In the genomic region with DNA sequence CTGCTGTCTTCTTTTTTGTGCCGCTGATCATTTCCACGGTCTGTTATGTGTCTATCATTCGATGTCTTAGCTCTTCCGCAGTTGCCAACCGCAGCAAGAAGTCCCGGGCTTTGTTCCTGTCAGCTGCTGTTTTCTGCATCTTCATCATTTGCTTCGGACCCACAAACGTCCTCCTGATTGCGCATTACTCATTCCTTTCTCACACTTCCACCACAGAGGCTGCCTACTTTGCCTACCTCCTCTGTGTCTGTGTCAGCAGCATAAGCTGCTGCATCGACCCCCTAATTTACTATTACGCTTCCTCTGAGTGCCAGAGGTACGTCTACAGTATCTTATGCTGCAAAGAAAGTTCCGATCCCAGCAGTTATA, we compare ENCODE assay signal across 1 cellular context.
TF ChIP-seq lines count a peak whose summit lies in the region.

No MANE protein-coding gene starts in this region.

TF ChIP-seq in GM12878, 131 proteins besides CTCF, POLR2A, EP300 and RAD21 (continued from another document and continues in another):
- TF ChIP-seq, protein P1, sequence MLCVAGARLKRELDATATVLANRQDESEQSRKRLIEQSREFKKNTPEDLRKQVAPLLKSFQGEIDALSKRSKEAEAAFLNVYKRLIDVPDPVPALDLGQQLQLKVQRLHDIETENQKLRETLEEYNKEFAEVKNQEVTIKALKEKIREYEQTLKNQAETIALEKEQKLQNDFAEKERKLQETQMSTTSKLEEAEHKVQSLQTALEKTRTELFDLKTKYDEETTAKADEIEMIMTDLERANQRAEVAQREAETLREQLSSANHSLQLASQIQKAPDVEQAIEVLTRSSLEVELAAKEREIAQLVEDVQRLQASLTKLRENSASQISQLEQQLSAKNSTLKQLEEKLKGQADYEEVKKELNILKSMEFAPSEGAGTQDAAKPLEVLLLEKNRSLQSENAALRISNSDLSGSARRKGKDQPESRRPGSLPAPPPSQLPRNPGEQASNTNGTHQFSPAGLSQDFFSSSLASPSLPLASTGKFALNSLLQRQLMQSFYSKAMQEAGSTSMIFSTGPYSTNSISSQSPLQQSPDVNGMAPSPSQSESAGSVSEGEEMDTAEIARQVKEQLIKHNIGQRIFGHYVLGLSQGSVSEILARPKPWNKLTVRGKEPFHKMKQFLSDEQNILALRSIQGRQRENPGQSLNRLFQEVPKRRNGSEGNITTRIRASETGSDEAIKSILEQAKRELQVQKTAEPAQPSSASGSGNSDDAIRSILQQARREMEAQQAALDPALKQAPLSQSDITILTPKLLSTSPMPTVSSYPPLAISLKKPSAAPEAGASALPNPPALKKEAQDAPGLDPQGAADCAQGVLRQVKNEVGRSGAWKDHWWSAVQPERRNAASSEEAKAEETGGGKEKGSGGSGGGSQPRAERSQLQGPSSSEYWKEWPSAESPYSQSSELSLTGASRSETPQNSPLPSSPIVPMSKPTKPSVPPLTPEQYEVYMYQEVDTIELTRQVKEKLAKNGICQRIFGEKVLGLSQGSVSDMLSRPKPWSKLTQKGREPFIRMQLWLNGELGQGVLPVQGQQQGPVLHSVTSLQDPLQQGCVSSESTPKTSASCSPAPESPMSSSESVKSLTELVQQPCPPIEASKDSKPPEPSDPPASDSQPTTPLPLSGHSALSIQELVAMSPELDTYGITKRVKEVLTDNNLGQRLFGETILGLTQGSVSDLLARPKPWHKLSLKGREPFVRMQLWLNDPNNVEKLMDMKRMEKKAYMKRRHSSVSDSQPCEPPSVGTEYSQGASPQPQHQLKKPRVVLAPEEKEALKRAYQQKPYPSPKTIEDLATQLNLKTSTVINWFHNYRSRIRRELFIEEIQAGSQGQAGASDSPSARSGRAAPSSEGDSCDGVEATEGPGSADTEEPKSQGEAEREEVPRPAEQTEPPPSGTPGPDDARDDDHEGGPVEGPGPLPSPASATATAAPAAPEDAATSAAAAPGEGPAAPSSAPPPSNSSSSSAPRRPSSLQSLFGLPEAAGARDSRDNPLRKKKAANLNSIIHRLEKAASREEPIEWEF (IDR thresholded peaks at IDR 0.05; ENCODE audit: insufficient replicate concordance, low read depth, low read length) = no peak
- TF ChIP-seq, protein P2, sequence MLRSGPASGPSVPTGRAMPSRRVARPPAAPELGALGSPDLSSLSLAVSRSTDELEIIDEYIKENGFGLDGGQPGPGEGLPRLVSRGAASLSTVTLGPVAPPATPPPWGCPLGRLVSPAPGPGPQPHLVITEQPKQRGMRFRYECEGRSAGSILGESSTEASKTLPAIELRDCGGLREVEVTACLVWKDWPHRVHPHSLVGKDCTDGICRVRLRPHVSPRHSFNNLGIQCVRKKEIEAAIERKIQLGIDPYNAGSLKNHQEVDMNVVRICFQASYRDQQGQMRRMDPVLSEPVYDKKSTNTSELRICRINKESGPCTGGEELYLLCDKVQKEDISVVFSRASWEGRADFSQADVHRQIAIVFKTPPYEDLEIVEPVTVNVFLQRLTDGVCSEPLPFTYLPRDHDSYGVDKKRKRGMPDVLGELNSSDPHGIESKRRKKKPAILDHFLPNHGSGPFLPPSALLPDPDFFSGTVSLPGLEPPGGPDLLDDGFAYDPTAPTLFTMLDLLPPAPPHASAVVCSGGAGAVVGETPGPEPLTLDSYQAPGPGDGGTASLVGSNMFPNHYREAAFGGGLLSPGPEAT (IDR thresholded peaks at IDR 0.05; ENCODE audit: low read depth) = peak; percentile 98
- TF ChIP-seq ESRRA (IDR thresholded peaks at IDR 0.05; ENCODE audit: low read length) = peak; percentile 73; the same call in 1 of the 2 replicates
- TF ChIP-seq, protein P3, sequence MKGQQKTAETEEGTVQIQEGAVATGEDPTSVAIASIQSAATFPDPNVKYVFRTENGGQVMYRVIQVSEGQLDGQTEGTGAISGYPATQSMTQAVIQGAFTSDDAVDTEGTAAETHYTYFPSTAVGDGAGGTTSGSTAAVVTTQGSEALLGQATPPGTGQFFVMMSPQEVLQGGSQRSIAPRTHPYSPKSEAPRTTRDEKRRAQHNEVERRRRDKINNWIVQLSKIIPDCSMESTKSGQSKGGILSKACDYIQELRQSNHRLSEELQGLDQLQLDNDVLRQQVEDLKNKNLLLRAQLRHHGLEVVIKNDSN (IDR thresholded peaks at IDR 0.05; ENCODE audit: borderline replicate concordance, extremely low read length, insufficient read depth, low read depth, low read length) = no peak
- peak; percentile 65 for TF ChIP-seq RELA (IDR thresholded peaks at IDR 0.05; ENCODE audit: borderline replicate concordance, partially characterized antibody)
- TF ChIP-seq, protein P4, sequence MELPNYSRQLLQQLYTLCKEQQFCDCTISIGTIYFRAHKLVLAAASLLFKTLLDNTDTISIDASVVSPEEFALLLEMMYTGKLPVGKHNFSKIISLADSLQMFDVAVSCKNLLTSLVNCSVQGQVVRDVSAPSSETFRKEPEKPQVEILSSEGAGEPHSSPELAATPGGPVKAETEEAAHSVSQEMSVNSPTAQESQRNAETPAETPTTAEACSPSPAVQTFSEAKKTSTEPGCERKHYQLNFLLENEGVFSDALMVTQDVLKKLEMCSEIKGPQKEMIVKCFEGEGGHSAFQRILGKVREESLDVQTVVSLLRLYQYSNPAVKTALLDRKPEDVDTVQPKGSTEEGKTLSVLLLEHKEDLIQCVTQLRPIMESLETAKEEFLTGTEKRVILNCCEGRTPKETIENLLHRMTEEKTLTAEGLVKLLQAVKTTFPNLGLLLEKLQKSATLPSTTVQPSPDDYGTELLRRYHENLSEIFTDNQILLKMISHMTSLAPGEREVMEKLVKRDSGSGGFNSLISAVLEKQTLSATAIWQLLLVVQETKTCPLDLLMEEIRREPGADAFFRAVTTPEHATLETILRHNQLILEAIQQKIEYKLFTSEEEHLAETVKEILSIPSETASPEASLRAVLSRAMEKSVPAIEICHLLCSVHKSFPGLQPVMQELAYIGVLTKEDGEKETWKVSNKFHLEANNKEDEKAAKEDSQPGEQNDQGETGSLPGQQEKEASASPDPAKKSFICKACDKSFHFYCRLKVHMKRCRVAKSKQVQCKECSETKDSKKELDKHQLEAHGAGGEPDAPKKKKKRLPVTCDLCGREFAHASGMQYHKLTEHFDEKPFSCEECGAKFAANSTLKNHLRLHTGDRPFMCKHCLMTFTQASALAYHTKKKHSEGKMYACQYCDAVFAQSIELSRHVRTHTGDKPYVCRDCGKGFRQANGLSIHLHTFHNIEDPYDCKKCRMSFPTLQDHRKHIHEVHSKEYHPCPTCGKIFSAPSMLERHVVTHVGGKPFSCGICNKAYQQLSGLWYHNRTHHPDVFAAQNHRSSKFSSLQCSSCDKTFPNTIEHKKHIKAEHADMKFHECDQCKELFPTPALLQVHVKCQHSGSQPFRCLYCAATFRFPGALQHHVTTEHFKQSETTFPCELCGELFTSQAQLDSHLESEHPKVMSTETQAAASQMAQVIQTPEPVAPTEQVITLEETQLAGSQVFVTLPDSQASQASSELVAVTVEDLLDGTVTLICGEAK (IDR thresholded peaks at IDR 0.05; ENCODE audit: borderline replicate concordance) = no peak; the same call in 1 of the 2 replicates
- TF ChIP-seq SPI1 (IDR thresholded peaks at IDR 0.05; ENCODE audit: borderline replicate concordance, insufficient read depth, low read depth, low read length) = peak; percentile 31; the same call in 1 of the 2 replicates
- TF ChIP-seq EGR1 (IDR thresholded peaks at IDR 0.05; ENCODE audit: borderline replicate concordance in 1 of 2, low read depth in 2 of 2, low read length in 2 of 2) = no peak
- peak; percentile 85; the same call in 1 of the 2 replicates for TF ChIP-seq MTA3 (IDR thresholded peaks at IDR 0.05; ENCODE audit: borderline replicate concordance, low read length)
- no peak for TF ChIP-seq SREBF2 (IDR thresholded peaks at IDR 0.05; ENCODE audit: low read length)
- TF ChIP-seq CREB1 (IDR thresholded peaks at IDR 0.05; ENCODE audit: low read depth) = peak; percentile 58
- TF ChIP-seq NR2C1 (IDR thresholded peaks at IDR 0.05) = no peak
- TF ChIP-seq, protein P5, sequence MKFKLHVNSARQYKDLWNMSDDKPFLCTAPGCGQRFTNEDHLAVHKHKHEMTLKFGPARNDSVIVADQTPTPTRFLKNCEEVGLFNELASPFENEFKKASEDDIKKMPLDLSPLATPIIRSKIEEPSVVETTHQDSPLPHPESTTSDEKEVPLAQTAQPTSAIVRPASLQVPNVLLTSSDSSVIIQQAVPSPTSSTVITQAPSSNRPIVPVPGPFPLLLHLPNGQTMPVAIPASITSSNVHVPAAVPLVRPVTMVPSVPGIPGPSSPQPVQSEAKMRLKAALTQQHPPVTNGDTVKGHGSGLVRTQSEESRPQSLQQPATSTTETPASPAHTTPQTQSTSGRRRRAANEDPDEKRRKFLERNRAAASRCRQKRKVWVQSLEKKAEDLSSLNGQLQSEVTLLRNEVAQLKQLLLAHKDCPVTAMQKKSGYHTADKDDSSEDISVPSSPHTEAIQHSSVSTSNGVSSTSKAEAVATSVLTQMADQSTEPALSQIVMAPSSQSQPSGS (IDR thresholded peaks at IDR 0.05; ENCODE audit: low read length) = peak; percentile 95
- TF ChIP-seq MYC (IDR thresholded peaks at IDR 0.05; ENCODE audit: insufficient read depth, insufficient read length, insufficient replicate concordance, low read length, severe bottlenecking) = no peak
- TF ChIP-seq ZBED1 (IDR thresholded peaks at IDR 0.05; ENCODE audit: borderline replicate concordance) = peak; percentile 64; the same call in 1 of the 2 replicates
- peak; percentile 100 for TF ChIP-seq MTA2 (IDR thresholded peaks at IDR 0.05; ENCODE audit: low read depth)
- TF ChIP-seq HDAC6 (IDR thresholded peaks at IDR 0.05; ENCODE audit: unreplicated experiment) = no peak
- no peak for TF ChIP-seq HDAC2 (IDR thresholded peaks at IDR 0.05)
- peak; percentile 83 for TF ChIP-seq MXI1 (IDR thresholded peaks at IDR 0.05; ENCODE audit: low read depth, low read length)
- TF ChIP-seq, protein P6, sequence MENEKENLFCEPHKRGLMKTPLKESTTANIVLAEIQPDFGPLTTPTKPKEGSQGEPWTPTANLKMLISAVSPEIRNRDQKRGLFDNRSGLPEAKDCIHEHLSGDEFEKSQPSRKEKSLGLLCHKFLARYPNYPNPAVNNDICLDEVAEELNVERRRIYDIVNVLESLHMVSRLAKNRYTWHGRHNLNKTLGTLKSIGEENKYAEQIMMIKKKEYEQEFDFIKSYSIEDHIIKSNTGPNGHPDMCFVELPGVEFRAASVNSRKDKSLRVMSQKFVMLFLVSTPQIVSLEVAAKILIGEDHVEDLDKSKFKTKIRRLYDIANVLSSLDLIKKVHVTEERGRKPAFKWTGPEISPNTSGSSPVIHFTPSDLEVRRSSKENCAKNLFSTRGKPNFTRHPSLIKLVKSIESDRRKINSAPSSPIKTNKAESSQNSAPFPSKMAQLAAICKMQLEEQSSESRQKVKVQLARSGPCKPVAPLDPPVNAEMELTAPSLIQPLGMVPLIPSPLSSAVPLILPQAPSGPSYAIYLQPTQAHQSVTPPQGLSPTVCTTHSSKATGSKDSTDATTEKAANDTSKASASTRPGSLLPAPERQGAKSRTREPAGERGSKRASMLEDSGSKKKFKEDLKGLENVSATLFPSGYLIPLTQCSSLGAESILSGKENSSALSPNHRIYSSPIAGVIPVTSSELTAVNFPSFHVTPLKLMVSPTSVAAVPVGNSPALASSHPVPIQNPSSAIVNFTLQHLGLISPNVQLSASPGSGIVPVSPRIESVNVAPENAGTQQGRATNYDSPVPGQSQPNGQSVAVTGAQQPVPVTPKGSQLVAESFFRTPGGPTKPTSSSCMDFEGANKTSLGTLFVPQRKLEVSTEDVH (IDR thresholded peaks at IDR 0.05; ENCODE audit: low read depth, partially characterized antibody) = peak; percentile 82
- TF ChIP-seq RAD51 (IDR thresholded peaks at IDR 0.05) = peak; percentile 82
- TF ChIP-seq TCF3 (IDR thresholded peaks at IDR 0.05; ENCODE audit: borderline replicate concordance, insufficient read depth, low read depth, low read length) = peak; percentile 89; the same call in 1 of the 2 replicates
- TF ChIP-seq SIX5 (IDR thresholded peaks at IDR 0.05; ENCODE audit: low read depth, low read length, severe bottlenecking) = no peak
- no peak for TF ChIP-seq SMARCA5 (IDR thresholded peaks at IDR 0.05)
- TF ChIP-seq BCL11A (IDR thresholded peaks at IDR 0.05; ENCODE audit: low read depth, low read length) = peak; percentile 100
- no peak for TF ChIP-seq LARP7 (IDR thresholded peaks at IDR 0.05)
- TF ChIP-seq, protein P7, sequence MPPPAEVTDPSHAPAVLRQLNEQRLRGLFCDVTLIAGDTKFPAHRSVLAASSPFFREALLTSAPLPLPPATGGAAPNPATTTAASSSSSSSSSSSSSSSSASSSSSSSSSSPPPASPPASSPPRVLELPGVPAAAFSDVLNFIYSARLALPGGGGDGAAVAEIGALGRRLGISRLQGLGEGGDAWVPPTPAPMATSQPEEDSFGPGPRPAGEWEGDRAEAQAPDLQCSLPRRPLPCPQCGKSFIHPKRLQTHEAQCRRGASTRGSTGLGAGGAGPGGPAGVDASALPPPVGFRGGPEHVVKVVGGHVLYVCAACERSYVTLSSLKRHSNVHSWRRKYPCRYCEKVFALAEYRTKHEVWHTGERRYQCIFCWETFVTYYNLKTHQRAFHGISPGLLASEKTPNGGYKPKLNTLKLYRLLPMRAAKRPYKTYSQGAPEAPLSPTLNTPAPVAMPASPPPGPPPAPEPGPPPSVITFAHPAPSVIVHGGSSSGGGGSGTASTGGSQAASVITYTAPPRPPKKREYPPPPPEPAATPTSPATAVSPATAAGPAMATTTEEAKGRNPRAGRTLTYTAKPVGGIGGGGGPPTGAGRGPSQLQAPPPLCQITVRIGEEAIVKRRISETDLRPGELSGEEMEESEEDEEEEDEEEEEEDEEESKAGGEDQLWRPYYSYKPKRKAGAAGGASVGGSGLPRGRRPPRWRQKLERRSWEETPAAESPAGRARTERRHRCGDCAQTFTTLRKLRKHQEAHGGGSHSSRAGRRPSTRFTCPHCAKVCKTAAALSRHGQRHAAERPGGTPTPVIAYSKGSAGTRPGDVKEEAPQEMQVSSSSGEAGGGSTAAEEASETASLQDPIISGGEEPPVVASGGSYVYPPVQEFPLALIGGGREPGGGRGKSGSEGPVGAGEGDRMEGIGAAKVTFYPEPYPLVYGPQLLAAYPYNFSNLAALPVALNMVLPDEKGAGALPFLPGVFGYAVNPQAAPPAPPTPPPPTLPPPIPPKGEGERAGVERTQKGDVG (CRISPR knock-in tag; IDR thresholded peaks at IDR 0.05) = no peak
- TF ChIP-seq ZSCAN29 (IDR thresholded peaks at IDR 0.05) = 0 out of 2 replicates have a peak, but pooled peaks have one; percentile 79
- TF ChIP-seq, protein P8, sequence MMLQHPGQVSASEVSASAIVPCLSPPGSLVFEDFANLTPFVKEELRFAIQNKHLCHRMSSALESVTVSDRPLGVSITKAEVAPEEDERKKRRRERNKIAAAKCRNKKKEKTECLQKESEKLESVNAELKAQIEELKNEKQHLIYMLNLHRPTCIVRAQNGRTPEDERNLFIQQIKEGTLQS (IDR thresholded peaks at IDR 0.05; ENCODE audit: borderline replicate concordance, extremely low read depth, low read depth, low read length) = no peak
- 0 out of 2 replicates have a peak, but pooled peaks have one; percentile 33 for TF ChIP-seq RFX5 (IDR thresholded peaks at IDR 0.05; ENCODE audit: low read depth, low read length)
- TF ChIP-seq JUNB (IDR thresholded peaks at IDR 0.05) = peak; percentile 88
- TF ChIP-seq NRF1 (conservative IDR thresholded peaks at IDR 0.05; ENCODE audit: low read depth, low read length) = no peak
